1 cellular context compared by ENCODE assay signal in genomic region chr4:175946472-175947116, GRCh38.
TF ChIP-seq lines count a peak whose summit lies in the region.

No MANE protein-coding gene starts in this region.

TF ChIP-seq in HepG2, 621 proteins besides CTCF, POLR2A, EP300 and RAD21 (continued from another document):
- no peak for TF ChIP-seq ZBTB4 (CRISPR knock-in tag; IDR thresholded peaks at IDR 0.05; ENCODE audit: borderline replicate concordance)
- no peak for TF ChIP-seq ZNF879 (CRISPR knock-in tag; IDR thresholded peaks at IDR 0.05)
